In the genomic region with DNA sequence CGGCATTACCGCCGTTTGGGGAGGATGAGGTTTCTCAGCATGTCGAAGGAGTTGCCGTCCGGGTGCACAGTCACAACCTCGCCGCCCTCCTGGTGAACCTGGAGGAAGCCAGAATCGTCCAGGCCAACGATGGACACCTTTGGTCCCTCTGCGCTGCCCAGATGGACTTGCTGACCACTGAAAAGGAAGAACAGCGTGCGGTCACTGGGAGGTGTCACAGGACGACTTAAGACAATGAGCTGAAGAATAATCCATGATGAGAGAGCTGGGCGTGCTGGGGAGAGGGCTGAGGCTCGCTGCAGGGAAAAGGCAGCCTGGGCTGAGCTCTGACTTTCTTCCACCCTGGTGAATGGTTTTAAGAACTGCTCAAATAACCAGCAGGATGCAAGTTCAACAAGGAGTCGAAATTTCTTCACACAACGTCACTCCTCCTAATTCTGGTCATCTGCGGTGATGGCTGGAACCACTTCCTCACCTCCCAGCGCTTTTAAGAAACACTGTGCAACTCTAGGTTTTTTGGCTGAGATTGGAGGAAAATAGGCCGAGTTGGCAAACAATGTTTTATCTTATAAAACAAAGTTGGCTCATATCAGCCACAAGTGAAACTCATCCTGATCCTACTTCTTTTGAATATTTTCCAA, we compare ENCODE assay signal across 15 cellular contexts. TPM values are rescaled to one million over a fixed set of nuclear protein-coding genes. Genes with fewer than 3 reads are reported as not detected.
"Had no signal": no experiment of that assay in that cellular context is flagged by ENCODE, and none has a peak within 500 bp of the region (broad histone marks: within the 10 kb centered on the region; RNA-seq: fewer than 3 reads in every experiment).

No MANE protein-coding gene starts in this region.

- DNase-seq: activated CD4-positive, alpha-beta T cell treated with anti-CD3 and anti-CD28 coated beads, Interleukin-2, amount 50 U/mL, for 1 hour; activated CD8-positive, alpha-beta memory T cell treated with anti-CD3 and anti-CD28 coated beads for 24 hours; activated naive CD4-positive, alpha-beta T cell treated with Interleukin-2 at 50 U/mL for 16 hours; anterior cingulate cortex; dorsolateral prefrontal cortex; kidney; mesendoderm; spleen; stimulated activated naive CD8-positive, alpha-beta T cell treated with anti-CD3 and anti-CD28 coated beads, Interleukin-15, amount 100 ng/mL, for 72 hours had no signal

- H3K9me3 ChIP-seq: spleen had no signal

- H2AFZ ChIP-seq: hepatocyte had no signal

- H3K79me2 ChIP-seq: hepatocyte had no signal

- H3K27me3 ChIP-seq: dorsolateral prefrontal cortex, hepatocyte, spleen had no signal

- H3K27ac Mint-ChIP-seq: T-helper 2 cell treated with Interferon-gamma antibody and Interleukin-4, amounts not matched to agents 5 μg/mL and 100 μg/mL, for 36 hours had no signal

- H3K9me3 Mint-ChIP-seq: nephron; stimulated activated naive CD8-positive, alpha-beta T cell treated with anti-CD3 and anti-CD28 coated beads, Interleukin-15, amount 100 ng/mL, for 72 hours; T-helper 2 cell treated with Interferon-gamma antibody and Interleukin-4, amounts not matched to agents 5 μg/mL and 100 μg/mL, for 36 hours had no signal

- H3K4me2 ChIP-seq: hepatocyte had no signal

- H3K27ac ChIP-seq: hepatocyte, spleen had no signal

- H3K4me3 Mint-ChIP-seq: nephron; stimulated activated naive CD8-positive, alpha-beta T cell treated with anti-CD3 and anti-CD28 coated beads, Interleukin-15, amount 100 ng/mL, for 72 hours; T-helper 2 cell treated with Interferon-gamma antibody and Interleukin-4, amounts not matched to agents 5 μg/mL and 100 μg/mL, for 36 hours had no signal

- H3K4me3 ChIP-seq: dorsolateral prefrontal cortex, hepatocyte, spleen had no signal

- ATAC-seq: activated CD4-positive, CD25-positive, alpha-beta regulatory T cell treated with anti-CD3 and anti-CD28 coated beads, Interleukin-2, amount 50 U/mL, for 24 hours; sciatic nerve; stimulated activated naive CD8-positive, alpha-beta T cell treated with anti-CD3 and anti-CD28 coated beads, Interleukin-15, amount 100 ng/mL, for 72 hours had no signal

RNA-seq across cellular contexts. Expression of gene SIM2, which starts 55.4 kb away (rescaled TPM):
- total RNA-seq: liver, sciatic nerve, spleen had no signal
- polyA plus RNA-seq: spleen had no signal
